8 cellular contexts compared by ENCODE assay signal in the genomic region with DNA sequence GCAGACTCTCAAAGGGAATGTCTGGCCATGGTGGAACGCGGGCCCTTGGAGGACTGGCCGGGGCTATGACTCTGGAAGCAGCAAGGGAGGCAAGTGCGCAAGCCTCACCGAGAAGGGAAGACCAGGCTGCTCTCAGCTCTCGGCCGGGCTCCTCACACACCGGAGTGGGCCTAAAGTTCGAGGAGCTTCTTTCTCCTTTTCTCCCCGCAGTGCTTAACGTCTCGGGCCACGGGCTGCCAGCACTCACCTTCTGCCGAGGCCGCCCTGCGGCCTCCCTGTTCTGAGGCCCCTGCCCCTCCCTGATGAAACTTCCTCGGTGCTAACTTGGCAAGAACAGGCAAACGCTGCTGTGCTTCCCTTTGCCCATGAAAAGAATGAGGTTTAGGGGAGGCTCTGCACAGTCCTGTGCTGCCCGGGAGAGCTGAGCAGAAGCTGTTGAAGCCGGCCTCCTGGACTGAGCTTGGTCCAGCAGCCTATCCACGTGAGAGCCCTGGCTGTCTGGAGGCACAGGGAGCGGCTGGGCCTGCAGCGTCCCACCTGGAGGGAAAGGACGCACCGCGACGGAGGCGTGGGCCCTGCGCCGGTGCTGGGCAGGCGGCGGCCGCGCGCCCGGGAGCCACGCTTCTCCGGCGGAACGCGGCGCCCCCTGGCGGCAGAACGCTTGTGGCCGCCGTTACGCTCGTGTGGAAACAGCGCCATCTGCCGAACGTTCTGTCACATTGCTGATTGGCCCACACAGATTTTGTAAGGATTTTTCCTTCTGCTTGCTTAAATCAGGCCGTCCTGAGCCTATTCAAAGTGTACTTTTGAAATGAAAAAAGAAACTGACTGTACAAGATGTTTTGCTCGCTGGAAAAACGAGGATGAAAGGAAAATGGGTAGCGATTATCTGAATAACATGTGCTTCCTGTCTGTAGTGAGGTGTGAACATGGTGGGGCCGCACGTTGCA.
A peak's percentile ranks its signal among the peaks of the same experiment; 100 is the strongest.
DNase-seq lines count a peak whose midpoint lies in the region; ATAC-seq, FAIRE-seq and TF ChIP-seq lines count a peak whose summit lies in the region.

No MANE protein-coding gene starts in this region.

- H3K9me3 ChIP-seq in H1 (ENCODE audit: insufficient read depth in 2 of 2, low read depth in 1 of 2, low read length in 1 of 2): no peaks in the 10 kb centered on the region

- H3K56ac ChIP-seq in H1 (replicated peaks; ENCODE audit: insufficient read length, low read depth, low read length): no peak overlapping the region

- H4K91ac ChIP-seq in H1 (replicated peaks; ENCODE audit: insufficient read length, low read length): peak overlapping the region; percentile 54

- H3K4me3 ChIP-seq in H1 (ENCODE audit: extremely low read depth in 1 of 4, insufficient read depth in 2 of 4, low read depth in 3 of 4, low read length in 4 of 4): peak overlapping the region in 3 of 4 experiments; percentile 11 to 51 (median 32); a peak in 6 of 8 replicates

- H3K14ac ChIP-seq in H1 (ENCODE audit: insufficient read length): no peak overlapping the region

- H3K4me3 Mint-ChIP-seq in CD14-positive monocyte (peak overlapping the region; percentile 60 to 70), mesothelial cell of epicardium (peak overlapping the region; percentile 33)

- peak; percentile 92 to 93 for TF ChIP-seq RAD21 in H1 (IDR thresholded peaks at IDR 0.05 in 1 of 2, conservative IDR thresholded peaks at IDR 0.05 in 1 of 2; ENCODE audit: low read depth in 2 of 2, low read length in 2 of 2)

- no peak for TF ChIP-seq POLR2A in H1 (IDR thresholded peaks at IDR 0.05; ENCODE audit: control extremely low read depth in 1 of 2, low read depth in 2 of 2, low read length in 2 of 2)

- peaks cover 6% of the 10 kb centered on the region for H3K4me1 Mint-ChIP-seq in CD14-positive monocyte
- H3K4me1 Mint-ChIP-seq in mesothelial cell of epicardium: peaks cover 10% of the 10 kb centered on the region

- no peak overlapping the region for H2BK15ac ChIP-seq in H1 (ENCODE audit: low read length)

- H3K36me3 Mint-ChIP-seq in CD14-positive monocyte (no peaks in the 10 kb centered on the region), mesothelial cell of epicardium (no peaks in the 10 kb centered on the region)

- no peak for TF ChIP-seq EP300 in H1 (IDR thresholded peaks at IDR 0.05; ENCODE audit: borderline replicate concordance in 1 of 2, low read depth in 2 of 2, low read length in 2 of 2)

- H3K23ac ChIP-seq in H1 (ENCODE audit: insufficient read length): no peak overlapping the region

- intact Hi-C loops in CD14-positive monocyte (cut with micrococcal nuclease): no loop called here

- H4K8ac ChIP-seq in H1 (ENCODE audit: extremely low read depth, insufficient read depth, low read length): peak overlapping the region; percentile 92

- no peaks in the 10 kb centered on the region for H3K23me2 ChIP-seq in H1 (ENCODE audit: low read depth, low read length)

- H3K9me3 Mint-ChIP-seq in CD14-positive monocyte: peaks cover 0 to 7% (median 0%) of the 10 kb centered on the region in 7 donors
- peaks cover 23% of the 10 kb centered on the region for H3K9me3 Mint-ChIP-seq in mesothelial cell of epicardium

- POLR2A ChIA-PET in H1 (lab: Charles Lee; ENCODE audit: partially characterized antibody): no interaction called here

- DNase-seq in CD14-positive monocyte (ENCODE audit: low spot score): peak; percentile 62
- DNase-seq in GM19239 (ENCODE audit: insufficient read length, low spot score): peak; percentile 41
- peak; percentile 74 for DNase-seq in NCI-H748 (lab: John Stamatoyannopoulos, UW; ENCODE audit: unreplicated experiment)
- peak; percentile 91 for DNase-seq in activated CD8-positive, alpha-beta memory T cell treated with anti-CD3 and anti-CD28 coated beads for 24 hours
- peak; percentile 23 to 93 for DNase-seq in H1 (ENCODE audit: low read depth in 1 of 2, low spot score in 2 of 2)
- peak; percentile 75 to 91 for DNase-seq in mesothelial cell of epicardium (ENCODE audit: low spot score in 2 of 2, unreplicated experiment in 2 of 2)
- DNase-seq in stimulated activated CD8-positive, alpha-beta memory T cell treated with anti-CD3 and anti-CD28 coated beads, Interleukin-15, amount 100 ng/mL, for 48 hours (ENCODE audit: low read depth in 2 of 2): peak; percentile 53 to 54

- H3K27me3 Mint-ChIP-seq in CD14-positive monocyte (ENCODE audit: low read depth in 3 of 3) (peaks cover 21 to 50% (median 34%) of the 10 kb centered on the region in 3 donors), mesothelial cell of epicardium (ENCODE audit: low read depth) (peaks cover 18% of the 10 kb centered on the region)

- TF ChIP-seq CTCF in CD14-positive monocyte (IDR thresholded peaks at IDR 0.05) (peak; percentile 100), H1 (IDR thresholded peaks at IDR 0.05; ENCODE audit: control extremely low read depth in 1 of 3, insufficient read depth in 1 of 3, low read depth in 1 of 3, low read length in 3 of 3) (peak; percentile 92 to 99 (median 97)), mesothelial cell of epicardium (IDR thresholded peaks at IDR 0.05; ENCODE audit: unreplicated experiment) (peak; percentile 100)

- no peak overlapping the region for H3K4ac ChIP-seq in H1 (replicated peaks; ENCODE audit: insufficient read length, low read depth, low read length)

- H3K27ac ChIP-seq in H1 (ENCODE audit: low read depth, low read length): no peak overlapping the region

- H2AFZ ChIP-seq in H1 (ENCODE audit: low read length): peak overlapping the region; percentile 95

- no peak overlapping the region for H2BK5ac ChIP-seq in H1 (ENCODE audit: low read depth, low read length)

- H3K4me2 ChIP-seq in H1 (ENCODE audit: insufficient read depth in 1 of 2, low read depth in 2 of 2, low read length in 2 of 2): peak overlapping the region; percentile 2 to 72; a peak in 3 of 4 replicates

- H2BK12ac ChIP-seq in H1 (ENCODE audit: low read depth, low read length): no peak overlapping the region

- peaks cover 0 to 1% (median 0%) of the 10 kb centered on the region in 4 experiments; a peak in 1 of 7 replicates for H3K4me1 ChIP-seq in H1 (replicated peaks in 1 of 4; ENCODE audit: control insufficient read depth in 3 of 4, insufficient read depth in 4 of 4, low read length in 3 of 4)

- no peaks in the 10 kb centered on the region for H3K36me3 ChIP-seq in H1 (ENCODE audit: control insufficient read depth in 2 of 4, insufficient read depth in 4 of 4, low read length in 3 of 4)

- H3K27ac Mint-ChIP-seq in CD14-positive monocyte: no peak overlapping the region
- peak overlapping the region; percentile 30 for H3K27ac Mint-ChIP-seq in mesothelial cell of epicardium

- H2BK20ac ChIP-seq in H1 (ENCODE audit: low read length): 0 out of 2 replicates have a peak overlapping the region, but pooled peaks have one; percentile 18

- no peak overlapping the region; a peak in 1 of 7 replicates for H3K9ac ChIP-seq in H1 (replicated peaks in 1 of 4; ENCODE audit: extremely low read depth in 1 of 4, low read depth in 3 of 4, low read length in 3 of 4)

- WGBS in H1 (ENCODE audit: extremely low coverage in 1 of 2, insufficient coverage in 1 of 2, insufficient read length in 1 of 2, insufficient replicate concordance in 2 of 2, low coverage in 1 of 2, low lambda C conversion rate in 2 of 2, missing lambda C conversion rate in 1 of 2), 2 experiments: 23% methylated on average over 57 of the region's 57 CpGs; no CpG with 5 or more reads in 1 of the 2 experiments

- FAIRE-seq in GM19239 (lab: Jason Lieb, UNC): peak; percentile 79
- peak; percentile 36 for FAIRE-seq in H1 (lab: Jason Lieb, UNC)

- no peak overlapping the region for H2BK120ac ChIP-seq in H1 (replicated peaks; ENCODE audit: low read depth, low read length)

- CTCF ChIA-PET in H1 (lab: Charles Lee; ENCODE audit: partially characterized antibody): interaction anchor here (0.6 to 7.8 kb wide), 48 partner anchors 9 to 801 kb away, joined by 3 to 91 read pairs (median 4); a partner anchor contains a TSS

- H3K79me2 ChIP-seq in H1 (ENCODE audit: control insufficient read depth in 1 of 2, insufficient read depth in 2 of 2, low read length in 2 of 2): no peaks in the 10 kb centered on the region

- H3K79me1 ChIP-seq in H1 (ENCODE audit: low read depth, low read length): no peaks in the 10 kb centered on the region

- no peak overlapping the region for H4K5ac ChIP-seq in H1 (ENCODE audit: insufficient read length, low read depth, low read length)

- no peak overlapping the region for H2AK5ac ChIP-seq in H1 (ENCODE audit: low read depth, low read length)

- no peak overlapping the region; the same call in 1 of the 2 replicates for H3K18ac ChIP-seq in H1 (ENCODE audit: extremely low read depth, low read length)

- peaks cover 0 to 13% (median 3%) of the 10 kb centered on the region in 4 experiments; a peak in 2 of 7 replicates for H3K27me3 ChIP-seq in H1 (replicated peaks in 1 of 4; ENCODE audit: control insufficient read depth in 3 of 4, extremely low read depth in 1 of 4, insufficient read depth in 3 of 4, low read length in 3 of 4)

- H4K20me1 ChIP-seq in H1 (replicated peaks in 1 of 2; ENCODE audit: control insufficient read depth in 1 of 2, insufficient read depth in 2 of 2, low read length in 2 of 2): no peaks in the 10 kb centered on the region

- ATAC-seq in HG03378 (IDR thresholded peaks at IDR 0.05; ENCODE audit: unreplicated experiment): peak; percentile 92

TF ChIP-seq in H1, 55 proteins besides CTCF, POLR2A, EP300 and RAD21 (continues in another document):
- TF ChIP-seq ASH2L (IDR thresholded peaks at IDR 0.05; ENCODE audit: low read length) (peak; percentile 44), MAFK (IDR thresholded peaks at IDR 0.05; ENCODE audit: low read depth, low read length) (no peak), BRCA1 (IDR thresholded peaks at IDR 0.05; ENCODE audit: low read depth, low read length) (no peak), KDM4A (IDR thresholded peaks at IDR 0.05; ENCODE audit: low read depth, low read length, severe bottlenecking) (peak; percentile 88), CBX8 (IDR thresholded peaks at IDR 0.05; ENCODE audit: borderline replicate concordance, low read depth, low read length) (no peak), TCF12 (IDR thresholded peaks at IDR 0.05; ENCODE audit: low read depth, low read length) (no peak), GABPA (IDR thresholded peaks at IDR 0.05; ENCODE audit: borderline replicate concordance, insufficient read depth, low read length) (no peak), BACH1 (IDR thresholded peaks at IDR 0.05; ENCODE audit: low read length) (peak; percentile 24; the same call in 1 of the 2 replicates), HDAC2 (IDR thresholded peaks at IDR 0.05; ENCODE audit: borderline replicate concordance in 1 of 2, low read depth in 2 of 2, low read length in 2 of 2) (0 out of 4 replicates have a peak, but pooled peaks of 1 of the 2 experiments have one; percentile 37)
- TF ChIP-seq, protein P1, sequence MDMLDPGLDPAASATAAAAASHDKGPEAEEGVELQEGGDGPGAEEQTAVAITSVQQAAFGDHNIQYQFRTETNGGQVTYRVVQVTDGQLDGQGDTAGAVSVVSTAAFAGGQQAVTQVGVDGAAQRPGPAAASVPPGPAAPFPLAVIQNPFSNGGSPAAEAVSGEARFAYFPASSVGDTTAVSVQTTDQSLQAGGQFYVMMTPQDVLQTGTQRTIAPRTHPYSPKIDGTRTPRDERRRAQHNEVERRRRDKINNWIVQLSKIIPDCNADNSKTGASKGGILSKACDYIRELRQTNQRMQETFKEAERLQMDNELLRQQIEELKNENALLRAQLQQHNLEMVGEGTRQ (IDR thresholded peaks at IDR 0.05; ENCODE audit: low read length): no peak

Comparison
In these comparisons a context has a peak if more than half of its experiments do, and no peak if none do; other contexts are left out.
1. DNase-seq: peak in every context shown above with its lines; median percentile 91 in activated CD8-positive, alpha-beta memory T cell treated with anti-CD3 and anti-CD28 coated beads for 24 hours; 83 in mesothelial cell of epicardium; 74 in NCI-H748; 62 in CD14-positive monocyte; 58 in H1; 54 in stimulated activated CD8-positive, alpha-beta memory T cell treated with anti-CD3 and anti-CD28 coated beads, Interleukin-15, amount 100 ng/mL, for 48 hours; 41 in GM19239.